Comparison of ENCODE assay signal across 9 cellular contexts in the genomic region with DNA sequence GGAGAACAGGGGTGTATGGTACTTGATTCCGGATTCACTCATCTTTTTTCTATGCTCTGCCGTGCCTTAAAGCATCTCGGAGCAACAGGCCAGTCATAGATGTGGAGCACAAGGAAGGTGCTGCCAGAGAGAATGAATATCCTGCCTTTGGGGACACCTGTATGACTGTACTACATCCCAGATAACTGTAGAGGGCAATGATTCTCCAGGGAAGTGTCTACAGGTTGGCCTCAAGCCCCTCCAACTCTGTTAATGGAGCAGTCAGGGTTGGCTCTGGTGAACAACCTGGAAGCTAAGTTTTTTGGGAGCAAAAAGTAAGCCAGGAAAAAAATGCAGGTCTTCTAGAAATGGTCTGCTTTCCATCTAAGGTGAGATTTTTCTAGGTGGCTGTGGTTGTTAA.
DNase-seq lines count a peak whose midpoint lies in the region; ATAC-seq and TF ChIP-seq lines count a peak whose summit lies in the region.
"Had no signal": no experiment of that assay in that cellular context is flagged by ENCODE, and none has a peak within 500 bp of the region (broad histone marks: within the 10 kb centered on the region; RNA-seq: fewer than 3 reads in every experiment).

No MANE protein-coding gene starts in this region.

- no peaks in the 10 kb centered on the region for H3K36me3 ChIP-seq in HCT116 (ENCODE audit: control insufficient read depth in 1 of 2, insufficient read depth in 2 of 2, low read length in 2 of 2)

- TF ChIP-seq CTCF in GM12872 (IDR thresholded peaks at IDR 0.05; ENCODE audit: insufficient read depth, low read depth, low read length) = peak; percentile 38; the same call in 2 of the 3 replicates
- TF ChIP-seq CTCF in HCT116 (IDR thresholded peaks at IDR 0.05 in 2 of 3, conservative IDR thresholded peaks at IDR 0.05 in 1 of 3; ENCODE audit: borderline replicate concordance in 1 of 3, insufficient read depth in 1 of 3, low read depth in 2 of 3, low read length in 2 of 3) = peak; percentile 17 to 46 (median 33); a peak in 4 of 6 replicates

- H3K9ac ChIP-seq in HCT116 (ENCODE audit: low read length) = no peak overlapping the region

- no peak overlapping the region for H3K4me3 ChIP-seq in HCT116 (replicated peaks in 1 of 2; ENCODE audit: low read depth in 1 of 2, low read length in 2 of 2)
- H3K4me3 ChIP-seq: SK-N-MC had no signal

- DNase-seq in HCT116 (ENCODE audit: low read depth, low spot score) = peak; percentile 16
- peak; percentile 58 for DNase-seq in NCI-H748 (lab: John Stamatoyannopoulos, UW; ENCODE audit: unreplicated experiment)
- DNase-seq in kidney tubule cell (ENCODE audit: low spot score) = peak; percentile 45
- DNase-seq in medulla oblongata (ENCODE audit: extremely low spot score) = no peak
- DNase-seq in activated T-cell treated with anti-CD3 and anti-CD28 coated beads, Interleukin-2, amount 50 U/mL, for 48 hours = no peak
- DNase-seq in mucosa of gallbladder (ENCODE audit: low spot score) = no peak

- no peaks in the 10 kb centered on the region for H4K20me1 ChIP-seq in HCT116 (ENCODE audit: insufficient read depth)

- H3K9me3 ChIP-seq in HCT116 (ENCODE audit: control insufficient read depth in 1 of 2, insufficient read depth in 1 of 2, low read depth in 1 of 2, low read length in 2 of 2) = no peaks in the 10 kb centered on the region

- H2AFZ ChIP-seq in HCT116 (ENCODE audit: low read depth, low read length, poor library complexity, severe bottlenecking) = no peak overlapping the region

- RAD21 ChIA-PET in HCT116 (lab: Charles Lee; ENCODE audit: low non-redundant PET in 1 of 2, low total read pairs in 2 of 2, uncharacterized antibody in 2 of 2, unreplicated experiment in 2 of 2) = no interaction called here

- H3K4me1 ChIP-seq in HCT116 (ENCODE audit: control insufficient read depth in 1 of 2, insufficient read depth in 2 of 2, low read length in 2 of 2) = peaks cover 4 to 8% of the 10 kb centered on the region in 2 experiments; a peak in 3 of 4 replicates

- ATAC-seq in HCT116 (peak; percentile 74), GM21825 (IDR thresholded peaks at IDR 0.05; ENCODE audit: unreplicated experiment) (no peak)

- H3K27ac ChIP-seq in HCT116 (ENCODE audit: low read depth, low read length) = no peak overlapping the region
- H3K27ac ChIP-seq: SK-N-MC had no signal

- H3K27me3 ChIP-seq in HCT116 (ENCODE audit: insufficient read depth, low read length) = no peaks in the 10 kb centered on the region

- intact Hi-C loops in HCT116 (cut with micrococcal nuclease) = loop anchor here (1.0 kb wide), 1 partner anchor 461 kb away; no protein-coding TSS in a partner anchor

- no peaks in the 10 kb centered on the region for H3K9me2 ChIP-seq in HCT116 (ENCODE audit: insufficient read depth)

- TF ChIP-seq POLR2A in HCT116 (IDR thresholded peaks at IDR 0.05; ENCODE audit: borderline replicate concordance, extremely low read depth, insufficient read depth, insufficient read length) = no peak

- H3K79me2 ChIP-seq in HCT116 (ENCODE audit: insufficient read depth, low read length) = no peaks in the 10 kb centered on the region

- TF ChIP-seq RAD21 in HCT116 (IDR thresholded peaks at IDR 0.05; ENCODE audit: low read depth) = peak; percentile 56

- no peak overlapping the region for H3K4me2 ChIP-seq in HCT116 (ENCODE audit: low read length)

- no TSS peak for BruUV-seq in HCT116 (replicated peaks; lab: Mats Ljungman, UMichigan)

- CTCF ChIA-PET in HCT116 (lab: Charles Lee) = interaction anchor here (0.8 to 1.4 kb wide), 2 partner anchors 134 to 460 kb away, joined by 3 read pairs; no protein-coding TSS in a partner anchor

- POLR2A ChIA-PET in HCT116 (lab: Charles Lee) = no interaction called here

TF ChIP-seq in HCT116, 20 proteins besides CTCF, POLR2A, EP300 and RAD21:
- TF ChIP-seq, protein P1, sequence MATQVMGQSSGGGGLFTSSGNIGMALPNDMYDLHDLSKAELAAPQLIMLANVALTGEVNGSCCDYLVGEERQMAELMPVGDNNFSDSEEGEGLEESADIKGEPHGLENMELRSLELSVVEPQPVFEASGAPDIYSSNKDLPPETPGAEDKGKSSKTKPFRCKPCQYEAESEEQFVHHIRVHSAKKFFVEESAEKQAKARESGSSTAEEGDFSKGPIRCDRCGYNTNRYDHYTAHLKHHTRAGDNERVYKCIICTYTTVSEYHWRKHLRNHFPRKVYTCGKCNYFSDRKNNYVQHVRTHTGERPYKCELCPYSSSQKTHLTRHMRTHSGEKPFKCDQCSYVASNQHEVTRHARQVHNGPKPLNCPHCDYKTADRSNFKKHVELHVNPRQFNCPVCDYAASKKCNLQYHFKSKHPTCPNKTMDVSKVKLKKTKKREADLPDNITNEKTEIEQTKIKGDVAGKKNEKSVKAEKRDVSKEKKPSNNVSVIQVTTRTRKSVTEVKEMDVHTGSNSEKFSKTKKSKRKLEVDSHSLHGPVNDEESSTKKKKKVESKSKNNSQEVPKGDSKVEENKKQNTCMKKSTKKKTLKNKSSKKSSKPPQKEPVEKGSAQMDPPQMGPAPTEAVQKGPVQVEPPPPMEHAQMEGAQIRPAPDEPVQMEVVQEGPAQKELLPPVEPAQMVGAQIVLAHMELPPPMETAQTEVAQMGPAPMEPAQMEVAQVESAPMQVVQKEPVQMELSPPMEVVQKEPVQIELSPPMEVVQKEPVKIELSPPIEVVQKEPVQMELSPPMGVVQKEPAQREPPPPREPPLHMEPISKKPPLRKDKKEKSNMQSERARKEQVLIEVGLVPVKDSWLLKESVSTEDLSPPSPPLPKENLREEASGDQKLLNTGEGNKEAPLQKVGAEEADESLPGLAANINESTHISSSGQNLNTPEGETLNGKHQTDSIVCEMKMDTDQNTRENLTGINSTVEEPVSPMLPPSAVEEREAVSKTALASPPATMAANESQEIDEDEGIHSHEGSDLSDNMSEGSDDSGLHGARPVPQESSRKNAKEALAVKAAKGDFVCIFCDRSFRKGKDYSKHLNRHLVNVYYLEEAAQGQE (IDR thresholded peaks at IDR 0.05; ENCODE audit: low read depth) = no peak
- TF ChIP-seq SIN3A (IDR thresholded peaks at IDR 0.05; ENCODE audit: low read depth) (no peak), ZFX (IDR thresholded peaks at IDR 0.05) (no peak), EZH2 (IDR thresholded peaks at IDR 0.05) (no peak), JUND (IDR thresholded peaks at IDR 0.05) (no peak), ELF1 (IDR thresholded peaks at IDR 0.05; ENCODE audit: borderline replicate concordance, low read depth) (no peak), EZH2phosphoT487 (IDR thresholded peaks at IDR 0.05; ENCODE audit: borderline replicate concordance) (no peak), POLR2AphosphoS5 (IDR thresholded peaks at IDR 0.05; ENCODE audit: low read depth, low read length) (no peak), SP1 (IDR thresholded peaks at IDR 0.05; ENCODE audit: low read depth) (no peak), SRF (IDR thresholded peaks at IDR 0.05; ENCODE audit: low read depth) (no peak), YY1 (IDR thresholded peaks at IDR 0.05; ENCODE audit: extremely low read depth, insufficient replicate concordance, low read depth, low read length) (no peak)
- TF ChIP-seq, protein P2, sequence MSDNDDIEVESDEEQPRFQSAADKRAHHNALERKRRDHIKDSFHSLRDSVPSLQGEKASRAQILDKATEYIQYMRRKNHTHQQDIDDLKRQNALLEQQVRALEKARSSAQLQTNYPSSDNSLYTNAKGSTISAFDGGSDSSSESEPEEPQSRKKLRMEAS (IDR thresholded peaks at IDR 0.05) = no peak

Comparison
In these comparisons a context has a peak if more than half of its experiments do, and no peak if none do; other contexts are left out.
1. DNase-seq: peak in HCT116 (single experiment), NCI-H748 (single experiment) and kidney tubule cell (single experiment); none in medulla oblongata (single experiment), activated T-cell treated with anti-CD3 and anti-CD28 coated beads, Interleukin-2, amount 50 U/mL, for 48 hours (0 of 2) and mucosa of gallbladder (single experiment).